In the genomic region with DNA sequence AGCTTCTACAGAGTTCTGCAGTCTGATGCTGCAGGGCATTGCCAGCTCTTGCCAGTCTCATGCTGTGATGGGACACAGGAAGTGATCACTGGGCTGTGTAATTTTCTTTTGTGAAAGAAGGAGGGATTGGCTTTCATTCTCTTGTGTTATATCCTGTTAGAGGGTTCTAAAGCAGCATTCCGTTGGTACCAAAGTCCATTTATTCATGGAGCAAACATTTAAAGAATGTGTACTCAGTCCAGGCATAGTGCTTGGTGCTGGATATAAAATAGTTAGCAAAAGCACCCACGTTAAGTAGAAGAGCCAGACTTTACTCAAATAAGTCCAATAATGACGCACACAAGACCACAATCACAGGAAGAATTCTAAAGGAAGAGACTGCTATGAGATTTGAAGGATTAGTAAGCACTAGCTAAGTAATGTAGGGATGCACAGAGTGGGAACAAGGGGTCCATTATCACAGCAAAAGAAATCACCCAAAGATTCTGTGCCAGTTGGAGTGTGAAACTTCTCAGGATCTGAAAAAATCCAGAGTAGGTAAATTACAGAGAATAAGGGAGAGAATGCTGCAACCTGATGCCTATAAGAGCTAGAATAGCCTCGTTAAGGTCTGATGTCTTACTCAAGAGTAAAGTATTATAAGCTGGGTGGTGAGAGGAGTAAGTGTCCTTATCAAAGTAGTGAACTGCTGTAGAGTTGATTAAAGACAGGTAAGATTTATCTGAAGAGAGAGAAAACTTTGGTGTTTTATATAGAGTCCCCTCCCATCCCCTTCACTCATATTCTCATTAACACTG, we compare ENCODE assay signal across 2 cellular contexts.
A peak's percentile ranks its signal among the peaks of the same experiment; 100 is the strongest.
TF ChIP-seq lines count a peak whose summit lies in the region.

No MANE protein-coding gene starts in this region.

TF ChIP-seq in A549, 52 proteins besides CTCF, POLR2A, EP300 and RAD21 (continued from another document):
- TF ChIP-seq, protein P1, sequence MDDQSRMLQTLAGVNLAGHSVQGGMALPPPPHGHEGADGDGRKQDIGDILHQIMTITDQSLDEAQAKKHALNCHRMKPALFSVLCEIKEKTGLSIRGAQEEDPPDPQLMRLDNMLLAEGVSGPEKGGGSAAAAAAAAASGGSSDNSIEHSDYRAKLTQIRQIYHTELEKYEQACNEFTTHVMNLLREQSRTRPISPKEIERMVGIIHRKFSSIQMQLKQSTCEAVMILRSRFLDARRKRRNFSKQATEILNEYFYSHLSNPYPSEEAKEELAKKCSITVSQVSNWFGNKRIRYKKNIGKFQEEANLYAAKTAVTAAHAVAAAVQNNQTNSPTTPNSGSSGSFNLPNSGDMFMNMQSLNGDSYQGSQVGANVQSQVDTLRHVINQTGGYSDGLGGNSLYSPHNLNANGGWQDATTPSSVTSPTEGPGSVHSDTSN (IDR thresholded peaks at IDR 0.05) = peak; percentile 86; the same call in 1 of the 2 replicates
- TF ChIP-seq ZSCAN20 (CRISPR knock-in tag; IDR thresholded peaks at IDR 0.05) (peak; percentile 48; the same call in 1 of the 2 replicates), JUN (IDR thresholded peaks at IDR 0.05) (peak; percentile 99), NFE2L2 (conservative IDR thresholded peaks at IDR 0.05; ENCODE audit: low read length) (no peak), KDM5A (IDR thresholded peaks at IDR 0.05) (no peak), NPAS2 (CRISPR knock-in tag; IDR thresholded peaks at IDR 0.05; ENCODE audit: borderline replicate concordance) (no peak), CEBPB (IDR thresholded peaks at IDR 0.05) (peak; percentile 73 to 87), GATA3 (IDR thresholded peaks at IDR 0.05; ENCODE audit: borderline replicate concordance) (peak; percentile 100), ZFP36 (IDR thresholded peaks at IDR 0.05; ENCODE audit: borderline replicate concordance, partially characterized antibody) (no peak), FOXS1 (CRISPR knock-in tag; IDR thresholded peaks at IDR 0.05) (0 out of 2 replicates have a peak, but pooled peaks have one; percentile 41), ESRRA (IDR thresholded peaks at IDR 0.05; ENCODE audit: borderline replicate concordance, low read length) (peak; percentile 31; the same call in 1 of the 2 replicates), SMC3 (IDR thresholded peaks at IDR 0.05) (peak; percentile 79), PHF8 (IDR thresholded peaks at IDR 0.05; ENCODE audit: borderline replicate concordance, low read depth) (no peak), MAZ (IDR thresholded peaks at IDR 0.05; ENCODE audit: borderline replicate concordance, low read depth, low read length) (no peak), HOXB13 (CRISPR knock-in tag; IDR thresholded peaks at IDR 0.05; ENCODE audit: low read depth) (peak; percentile 74; the same call in 1 of the 2 replicates), FOSL2 (IDR thresholded peaks at IDR 0.05) (peak; percentile 96), FOSL2 (CRISPR knock-in tag; IDR thresholded peaks at IDR 0.05) (peak; percentile 97), JUNB (IDR thresholded peaks at IDR 0.05) (peak; percentile 99), RARB (CRISPR knock-in tag; IDR thresholded peaks at IDR 0.05) (peak; percentile 41; the same call in 1 of the 2 replicates), CHD2 (IDR thresholded peaks at IDR 0.05; ENCODE audit: low read length, partially characterized antibody) (no peak), EHMT2 (IDR thresholded peaks at IDR 0.05; ENCODE audit: low read depth) (no peak), MYC (IDR thresholded peaks at IDR 0.05; ENCODE audit: borderline replicate concordance, low read length) (0 out of 2 replicates have a peak, but pooled peaks have one; percentile 18), KDM1A (IDR thresholded peaks at IDR 0.05; ENCODE audit: low read depth) (no peak), SREBF2 (IDR thresholded peaks at IDR 0.05) (no peak)
- TF ChIP-seq, protein P2, sequence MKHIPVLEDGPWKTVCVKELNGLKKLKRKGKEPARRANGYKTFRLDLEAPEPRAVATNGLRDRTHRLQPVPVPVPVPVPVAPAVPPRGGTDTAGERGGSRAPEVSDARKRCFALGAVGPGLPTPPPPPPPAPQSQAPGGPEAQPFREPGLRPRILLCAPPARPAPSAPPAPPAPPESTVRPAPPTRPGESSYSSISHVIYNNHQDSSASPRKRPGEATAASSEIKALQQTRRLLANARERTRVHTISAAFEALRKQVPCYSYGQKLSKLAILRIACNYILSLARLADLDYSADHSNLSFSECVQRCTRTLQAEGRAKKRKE (CRISPR knock-in tag; IDR thresholded peaks at IDR 0.05; ENCODE audit: low read depth) = 0 out of 2 replicates have a peak, but pooled peaks have one; percentile 12
- TF ChIP-seq, protein P3, sequence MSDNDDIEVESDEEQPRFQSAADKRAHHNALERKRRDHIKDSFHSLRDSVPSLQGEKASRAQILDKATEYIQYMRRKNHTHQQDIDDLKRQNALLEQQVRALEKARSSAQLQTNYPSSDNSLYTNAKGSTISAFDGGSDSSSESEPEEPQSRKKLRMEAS (IDR thresholded peaks at IDR 0.05) = peak; percentile 82
- TF ChIP-seq, protein P4, sequence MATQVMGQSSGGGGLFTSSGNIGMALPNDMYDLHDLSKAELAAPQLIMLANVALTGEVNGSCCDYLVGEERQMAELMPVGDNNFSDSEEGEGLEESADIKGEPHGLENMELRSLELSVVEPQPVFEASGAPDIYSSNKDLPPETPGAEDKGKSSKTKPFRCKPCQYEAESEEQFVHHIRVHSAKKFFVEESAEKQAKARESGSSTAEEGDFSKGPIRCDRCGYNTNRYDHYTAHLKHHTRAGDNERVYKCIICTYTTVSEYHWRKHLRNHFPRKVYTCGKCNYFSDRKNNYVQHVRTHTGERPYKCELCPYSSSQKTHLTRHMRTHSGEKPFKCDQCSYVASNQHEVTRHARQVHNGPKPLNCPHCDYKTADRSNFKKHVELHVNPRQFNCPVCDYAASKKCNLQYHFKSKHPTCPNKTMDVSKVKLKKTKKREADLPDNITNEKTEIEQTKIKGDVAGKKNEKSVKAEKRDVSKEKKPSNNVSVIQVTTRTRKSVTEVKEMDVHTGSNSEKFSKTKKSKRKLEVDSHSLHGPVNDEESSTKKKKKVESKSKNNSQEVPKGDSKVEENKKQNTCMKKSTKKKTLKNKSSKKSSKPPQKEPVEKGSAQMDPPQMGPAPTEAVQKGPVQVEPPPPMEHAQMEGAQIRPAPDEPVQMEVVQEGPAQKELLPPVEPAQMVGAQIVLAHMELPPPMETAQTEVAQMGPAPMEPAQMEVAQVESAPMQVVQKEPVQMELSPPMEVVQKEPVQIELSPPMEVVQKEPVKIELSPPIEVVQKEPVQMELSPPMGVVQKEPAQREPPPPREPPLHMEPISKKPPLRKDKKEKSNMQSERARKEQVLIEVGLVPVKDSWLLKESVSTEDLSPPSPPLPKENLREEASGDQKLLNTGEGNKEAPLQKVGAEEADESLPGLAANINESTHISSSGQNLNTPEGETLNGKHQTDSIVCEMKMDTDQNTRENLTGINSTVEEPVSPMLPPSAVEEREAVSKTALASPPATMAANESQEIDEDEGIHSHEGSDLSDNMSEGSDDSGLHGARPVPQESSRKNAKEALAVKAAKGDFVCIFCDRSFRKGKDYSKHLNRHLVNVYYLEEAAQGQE (IDR thresholded peaks at IDR 0.05) = no peak
- TF ChIP-seq, protein P5, sequence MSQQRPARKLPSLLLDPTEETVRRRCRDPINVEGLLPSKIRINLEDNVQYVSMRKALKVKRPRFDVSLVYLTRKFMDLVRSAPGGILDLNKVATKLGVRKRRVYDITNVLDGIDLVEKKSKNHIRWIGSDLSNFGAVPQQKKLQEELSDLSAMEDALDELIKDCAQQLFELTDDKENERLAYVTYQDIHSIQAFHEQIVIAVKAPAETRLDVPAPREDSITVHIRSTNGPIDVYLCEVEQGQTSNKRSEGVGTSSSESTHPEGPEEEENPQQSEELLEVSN (IDR thresholded peaks at IDR 0.05; ENCODE audit: borderline replicate concordance, low read depth) = peak; percentile 55; the same call in 1 of the 2 replicates
TF ChIP-seq in A549: peak in this region for 18.

TF ChIP-seq in WTC11, 78 proteins besides CTCF, POLR2A, EP300 and RAD21 (continued from another document):
- TF ChIP-seq, protein P6, sequence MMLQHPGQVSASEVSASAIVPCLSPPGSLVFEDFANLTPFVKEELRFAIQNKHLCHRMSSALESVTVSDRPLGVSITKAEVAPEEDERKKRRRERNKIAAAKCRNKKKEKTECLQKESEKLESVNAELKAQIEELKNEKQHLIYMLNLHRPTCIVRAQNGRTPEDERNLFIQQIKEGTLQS (CRISPR knock-in tag; conservative IDR thresholded peaks at IDR 0.05) = no peak
- TF ChIP-seq, protein P7, sequence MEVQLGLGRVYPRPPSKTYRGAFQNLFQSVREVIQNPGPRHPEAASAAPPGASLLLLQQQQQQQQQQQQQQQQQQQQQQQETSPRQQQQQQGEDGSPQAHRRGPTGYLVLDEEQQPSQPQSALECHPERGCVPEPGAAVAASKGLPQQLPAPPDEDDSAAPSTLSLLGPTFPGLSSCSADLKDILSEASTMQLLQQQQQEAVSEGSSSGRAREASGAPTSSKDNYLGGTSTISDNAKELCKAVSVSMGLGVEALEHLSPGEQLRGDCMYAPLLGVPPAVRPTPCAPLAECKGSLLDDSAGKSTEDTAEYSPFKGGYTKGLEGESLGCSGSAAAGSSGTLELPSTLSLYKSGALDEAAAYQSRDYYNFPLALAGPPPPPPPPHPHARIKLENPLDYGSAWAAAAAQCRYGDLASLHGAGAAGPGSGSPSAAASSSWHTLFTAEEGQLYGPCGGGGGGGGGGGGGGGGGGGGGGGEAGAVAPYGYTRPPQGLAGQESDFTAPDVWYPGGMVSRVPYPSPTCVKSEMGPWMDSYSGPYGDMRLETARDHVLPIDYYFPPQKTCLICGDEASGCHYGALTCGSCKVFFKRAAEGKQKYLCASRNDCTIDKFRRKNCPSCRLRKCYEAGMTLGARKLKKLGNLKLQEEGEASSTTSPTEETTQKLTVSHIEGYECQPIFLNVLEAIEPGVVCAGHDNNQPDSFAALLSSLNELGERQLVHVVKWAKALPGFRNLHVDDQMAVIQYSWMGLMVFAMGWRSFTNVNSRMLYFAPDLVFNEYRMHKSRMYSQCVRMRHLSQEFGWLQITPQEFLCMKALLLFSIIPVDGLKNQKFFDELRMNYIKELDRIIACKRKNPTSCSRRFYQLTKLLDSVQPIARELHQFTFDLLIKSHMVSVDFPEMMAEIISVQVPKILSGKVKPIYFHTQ (CRISPR knock-in tag; IDR thresholded peaks at IDR 0.05) = no peak
- TF ChIP-seq, protein P8, sequence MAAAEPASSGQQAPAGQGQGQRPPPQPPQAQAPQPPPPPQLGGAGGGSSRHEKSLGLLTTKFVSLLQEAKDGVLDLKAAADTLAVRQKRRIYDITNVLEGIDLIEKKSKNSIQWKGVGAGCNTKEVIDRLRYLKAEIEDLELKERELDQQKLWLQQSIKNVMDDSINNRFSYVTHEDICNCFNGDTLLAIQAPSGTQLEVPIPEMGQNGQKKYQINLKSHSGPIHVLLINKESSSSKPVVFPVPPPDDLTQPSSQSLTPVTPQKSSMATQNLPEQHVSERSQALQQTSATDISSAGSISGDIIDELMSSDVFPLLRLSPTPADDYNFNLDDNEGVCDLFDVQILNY (CRISPR knock-in tag; IDR thresholded peaks at IDR 0.05) = no peak
- TF ChIP-seq NFE2L1 (CRISPR knock-in tag; IDR thresholded peaks at IDR 0.05) (no peak), JAZF1 (CRISPR knock-in tag; IDR thresholded peaks at IDR 0.05) (no peak), PRRX2 (CRISPR knock-in tag; IDR thresholded peaks at IDR 0.05) (no peak), TP53 (CRISPR knock-in tag; IDR thresholded peaks at IDR 0.05) (no peak), ZNF317 (CRISPR knock-in tag; IDR thresholded peaks at IDR 0.05; ENCODE audit: borderline replicate concordance, low read depth) (no peak), MXD4 (CRISPR knock-in tag; IDR thresholded peaks at IDR 0.05; ENCODE audit: borderline replicate concordance) (no peak), ESRRA (CRISPR knock-in tag; IDR thresholded peaks at IDR 0.05; ENCODE audit: borderline replicate concordance) (no peak), NR1H2 (CRISPR knock-in tag; IDR thresholded peaks at IDR 0.05) (no peak), GABPB1 (CRISPR knock-in tag; IDR thresholded peaks at IDR 0.05) (no peak)
- TF ChIP-seq, protein P9, sequence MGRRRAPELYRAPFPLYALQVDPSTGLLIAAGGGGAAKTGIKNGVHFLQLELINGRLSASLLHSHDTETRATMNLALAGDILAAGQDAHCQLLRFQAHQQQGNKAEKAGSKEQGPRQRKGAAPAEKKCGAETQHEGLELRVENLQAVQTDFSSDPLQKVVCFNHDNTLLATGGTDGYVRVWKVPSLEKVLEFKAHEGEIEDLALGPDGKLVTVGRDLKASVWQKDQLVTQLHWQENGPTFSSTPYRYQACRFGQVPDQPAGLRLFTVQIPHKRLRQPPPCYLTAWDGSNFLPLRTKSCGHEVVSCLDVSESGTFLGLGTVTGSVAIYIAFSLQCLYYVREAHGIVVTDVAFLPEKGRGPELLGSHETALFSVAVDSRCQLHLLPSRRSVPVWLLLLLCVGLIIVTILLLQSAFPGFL (CRISPR knock-in tag; IDR thresholded peaks at IDR 0.05; ENCODE audit: borderline replicate concordance) = no peak
- TF ChIP-seq, protein P3 (CRISPR knock-in tag; IDR thresholded peaks at IDR 0.05) = no peak
